Comparison of ENCODE assay signal across 32 cellular contexts in the genomic region with DNA sequence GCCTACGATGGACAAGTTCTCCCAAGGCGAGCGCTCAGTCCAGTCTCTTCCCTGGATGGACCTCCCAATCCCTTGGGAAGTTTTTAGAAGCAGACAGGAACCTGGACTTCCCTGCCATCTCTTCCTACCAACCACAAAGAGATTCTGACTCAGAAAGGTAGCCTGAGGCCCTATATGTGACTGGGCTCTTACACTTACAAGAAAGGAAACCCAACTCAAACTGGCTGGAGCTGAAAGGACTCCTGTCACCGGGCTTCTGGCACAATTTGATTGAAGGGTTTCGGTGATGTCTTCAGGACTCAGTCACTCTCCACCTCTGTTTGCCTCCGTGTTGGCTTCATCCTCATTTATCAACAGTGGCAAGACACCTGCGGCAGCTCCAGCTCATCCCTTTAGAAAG. TPM values are rescaled to one million over a fixed set of nuclear protein-coding genes. Genes with fewer than 3 reads are reported as not detected.
"Had no signal": no experiment of that assay in that cellular context is flagged by ENCODE, and none has a peak within 500 bp of the region (broad histone marks: within the 10 kb centered on the region; RNA-seq: fewer than 3 reads in every experiment).

No MANE protein-coding gene starts in this region.

- H3K27me3 ChIP-seq: ascending aorta, brain microvascular endothelial cell, gastrocnemius medialis, testis, uterus had no signal

- FAIRE-seq: endothelial cell of umbilical vein had no signal

- DNase-seq: activated B cell treated with CpG ODN at 0.5 μM for 24 hours; activated CD4-positive, alpha-beta T cell treated with anti-CD3 and anti-CD28 coated beads for 36 hours; activated CD4-positive, alpha-beta T cell treated with anti-CD3 and anti-CD28 coated beads, Interleukin-2, amount 50 U/mL, for 4 hours; activated CD8-positive, alpha-beta memory T cell treated with anti-CD3 and anti-CD28 coated beads for 24 hours; activated CD8-positive, alpha-beta memory T cell treated with anti-CD3 and anti-CD28 coated beads, Interleukin-2, amount 50 U/mL, for 4 hours; activated naive CD4-positive, alpha-beta T cell; activated T-cell treated with anti-CD3 and anti-CD28 coated beads, Interleukin-2, amount 50 U/mL, for 24 hours; adrenal gland; brain microvascular endothelial cell; colonic mucosa; dorsolateral prefrontal cortex; effector memory CD8-positive, alpha-beta T cell; gastrocnemius medialis; hypothalamus; left colon; mesenchymal stem cell; mucosa of descending colon; nephron progenitor cell; posterior cingulate gyrus; retina; stimulated activated CD4-positive, alpha-beta T cell treated with anti-CD3 and anti-CD28 coated beads, Interleukin-2, amount 100 ng/mL, for 48 hours; stimulated activated CD8-positive, alpha-beta memory T cell treated with anti-CD3 and anti-CD28 coated beads, Interleukin-4, amount 100 ng/mL, for 48 hours; stimulated activated naive B cell treated with anti-CD40 and anti-IgM and Interleukin-4, amounts not matched to agents 10 μg/mL and 1 μg/mL and 100 μg/mL, for 72 hours; testis; trophoblast cell; uterus had no signal

- H3K27ac Mint-ChIP-seq: activated B cell treated with CpG ODN at 0.5 μM for 24 hours; activated CD4-positive, alpha-beta T cell treated with anti-CD3 and anti-CD28 coated beads for 36 hours; activated naive CD8-positive, alpha-beta T cell; activated T-cell treated with anti-CD3 and anti-CD28 coated beads, Interleukin-2, amount 50 U/mL, for 24 hours; activated T-helper 2 cell treated with anti-CD3 and anti-CD28 coated beads, Interferon-gamma antibody, Interleukin-2, Interleukin-4, amounts not matched to agents 10 μg/mL and 5 μg/mL and 100 μg/mL, durations not matched to agents 14 hours and 24 hours and 36 hours; effector memory CD8-positive, alpha-beta T cell; stimulated activated naive B cell treated with anti-CD40 and anti-IgM and Interleukin-4, amounts not matched to agents 10 μg/mL and 1 μg/mL and 100 μg/mL, for 72 hours had no signal

- ATAC-seq: activated CD4-positive, alpha-beta T cell treated with anti-CD3 and anti-CD28 coated beads for 36 hours; effector memory CD8-positive, alpha-beta T cell; gastrocnemius medialis; left colon; mucosa of descending colon; stimulated activated naive B cell treated with anti-CD40 and anti-IgM and Interleukin-4, amounts not matched to agents 10 μg/mL and 1 μg/mL and 100 μg/mL, for 72 hours had no signal

- H3K4me3 Mint-ChIP-seq: activated B cell treated with CpG ODN at 0.5 μM for 24 hours; activated CD4-positive, alpha-beta T cell treated with anti-CD3 and anti-CD28 coated beads for 36 hours; activated naive CD8-positive, alpha-beta T cell; activated T-cell treated with anti-CD3 and anti-CD28 coated beads, Interleukin-2, amount 50 U/mL, for 24 hours; central memory CD8-positive, alpha-beta T cell; effector memory CD8-positive, alpha-beta T cell; nephron progenitor cell; stimulated activated naive B cell treated with anti-CD40 and anti-IgM and Interleukin-4, amounts not matched to agents 10 μg/mL and 1 μg/mL and 100 μg/mL, for 72 hours had no signal

- H3K9me3 Mint-ChIP-seq: activated B cell treated with CpG ODN at 0.5 μM for 24 hours; central memory CD8-positive, alpha-beta T cell had no signal

- H3K4me3 ChIP-seq: adrenal gland, ascending aorta, colonic mucosa, dorsolateral prefrontal cortex, esophagus muscularis mucosa, gastrocnemius medialis, mucosa of descending colon, testis, uterus had no signal

- H3K36me3 ChIP-seq: adrenal gland, ascending aorta, brain microvascular endothelial cell, colonic mucosa, esophagus muscularis mucosa, gastrocnemius medialis, uterus had no signal

- H3K36me3 Mint-ChIP-seq: activated naive CD8-positive, alpha-beta T cell had no signal

RNA-seq across cellular contexts. Expression of gene COL13A1, which starts 3.7 kb away (rescaled TPM):
- total RNA-seq: activated B cell treated with CpG ODN at 0.5 μM for 24 hours; activated CD4-positive, alpha-beta T cell treated with anti-CD3 and anti-CD28 coated beads for 36 hours; activated T-helper 2 cell treated with anti-CD3 and anti-CD28 coated beads, Interferon-gamma antibody, Interleukin-2, Interleukin-4, amounts not matched to agents 10 μg/mL and 5 μg/mL and 100 μg/mL, durations not matched to agents 14 hours and 24 hours and 36 hours had no signal
